8 cellular contexts compared by ENCODE assay signal in genomic region chr2:86440631-86441391, GRCh38. TPM values are rescaled to one million over a fixed set of nuclear protein-coding genes. Genes with fewer than 3 reads are reported as not detected.
DNase-seq lines count a peak whose midpoint lies in the region; ATAC-seq and TF ChIP-seq lines count a peak whose summit lies in the region.

TSS of gene KDM3A (plus strand) at chr2:86441371. CDS start at chr2:86442048, 677 bp downstream.

- H3K4me1 Mint-ChIP-seq in activated naive CD8-positive, alpha-beta T cell treated with anti-CD3 and anti-CD28 coated beads, Interleukin-2, amount 10 ng/mL, durations not matched to agents 7 days and 5 days, result peaks cover 36% of the 10 kb centered on the region

- H3K9me3 Mint-ChIP-seq in activated naive CD8-positive, alpha-beta T cell treated with anti-CD3 and anti-CD28 coated beads, Interleukin-2, amount 10 ng/mL, durations not matched to agents 7 days and 5 days, result peaks cover 10% of the 10 kb centered on the region

- TF ChIP-seq EP300 in suprapubic skin (IDR thresholded peaks at IDR 0.05), result no peak

- peaks cover 16% of the 10 kb centered on the region for H3K9me3 ChIP-seq in suprapubic skin

- peak; percentile 93 for DNase-seq in GM10266 (ENCODE audit: extremely low spot score)
- DNase-seq in NCI-H1417 treated with DMSO at 0.1 percent for 48 hours (lab: John Stamatoyannopoulos, UW), result peak; percentile 83
- DNase-seq in SW 1271 (lab: John Stamatoyannopoulos, UW), result peak; percentile 94 to 96
- DNase-seq in activated naive CD8-positive, alpha-beta T cell treated with anti-CD3 and anti-CD28 coated beads, Interleukin-2, amount 10 ng/mL, durations not matched to agents 7 days and 5 days, result peak; percentile 98
- peak; percentile 99 for DNase-seq in glomerular visceral epithelial cell (ENCODE audit: extremely low spot score)
- peak; percentile 99 for DNase-seq in occipital lobe (lab: John Stamatoyannopoulos, UW)
- peak; percentile 100 for DNase-seq in suprapubic skin (ENCODE audit: low spot score in 2 of 2)

- H3K4me1 ChIP-seq in suprapubic skin, result peaks cover 31% of the 10 kb centered on the region

- H3K36me3 ChIP-seq in suprapubic skin, result no peaks in the 10 kb centered on the region

- H3K27me3 Mint-ChIP-seq in activated naive CD8-positive, alpha-beta T cell treated with anti-CD3 and anti-CD28 coated beads, Interleukin-2, amount 10 ng/mL, durations not matched to agents 7 days and 5 days, result no peaks in the 10 kb centered on the region

- peak within 1 kb of the TSS; percentile 94 for H3K4me3 Mint-ChIP-seq in activated naive CD8-positive, alpha-beta T cell treated with anti-CD3 and anti-CD28 coated beads, Interleukin-2, amount 10 ng/mL, durations not matched to agents 7 days and 5 days

- peak within 1 kb of the TSS; percentile 97 for H3K27ac Mint-ChIP-seq in activated naive CD8-positive, alpha-beta T cell treated with anti-CD3 and anti-CD28 coated beads, Interleukin-2, amount 10 ng/mL, durations not matched to agents 7 days and 5 days

- peak in 1 of 2 donors; percentile 11 for TF ChIP-seq POLR2A in suprapubic skin (IDR thresholded peaks at IDR 0.05)

- WGBS in suprapubic skin, result 3% methylated on average over 42 of the region's 51 CpGs

- no peaks in the 10 kb centered on the region for H3K27me3 ChIP-seq in suprapubic skin

- ATAC-seq in HG02798 (IDR thresholded peaks at IDR 0.05; ENCODE audit: poor library complexity, unreplicated experiment), result peak; percentile 86
- ATAC-seq in activated naive CD8-positive, alpha-beta T cell treated with anti-CD3 and anti-CD28 coated beads, Interleukin-2, amount 10 ng/mL, durations not matched to agents 7 days and 5 days (ENCODE audit: low read depth), result peak; percentile 84

- H3K4me3 ChIP-seq in suprapubic skin, result peak within 1 kb of the TSS; percentile 77

- H3K27ac ChIP-seq in suprapubic skin, result peak within 1 kb of the TSS; percentile 100

- TF ChIP-seq CTCF in GM10266 (IDR thresholded peaks at IDR 0.05; ENCODE audit: control insufficient read depth, insufficient read depth, low read depth, missing control alignments) (no peak), suprapubic skin (IDR thresholded peaks at IDR 0.05) (no peak)

- POLR2A ChIA-PET in activated naive CD8-positive, alpha-beta T cell treated with anti-CD3 and anti-CD28 coated beads, Interleukin-2, amount 10 ng/mL, durations not matched to agents 7 days and 5 days (lab: Charles Lee), result interaction anchor here (0.6 to 3.9 kb wide), 27 partner anchors 11 to 902 kb away, joined by 3 to 17 read pairs (median 5); partner anchors contain the start of genes CD8A, IMMT, MAT2A and MRPL35

- peaks cover 43% of the 10 kb centered on the region for H3K36me3 Mint-ChIP-seq in activated naive CD8-positive, alpha-beta T cell treated with anti-CD3 and anti-CD28 coated beads, Interleukin-2, amount 10 ng/mL, durations not matched to agents 7 days and 5 days

RNA-seq across cellular contexts. Expression of gene KDM3A, which starts in this region (rescaled TPM):
- 100 to 1,000 TPM in 1 of 2 experiments, 10 to 100 TPM in 1; 94.7 to 106 TPM for total RNA-seq in activated naive CD8-positive, alpha-beta T cell treated with anti-CD3 and anti-CD28 coated beads, Interleukin-2, amount 10 ng/mL, durations not matched to agents 7 days and 5 days
- 31.4 TPM for total RNA-seq in occipital lobe
- total RNA-seq in suprapubic skin, result 100 to 1,000 TPM in 1 of 4 donors, 10 to 100 TPM in 3; 42.9 to 153 (median 64.9) TPM

Comparison
In these comparisons a context has a peak if more than half of its experiments do, and no peak if none do; other contexts are left out.
1. Peak in every context shown above with its lines: DNase-seq, ATAC-seq, H3K4me3 ChIP-seq and H3K27ac ChIP-seq.